Comparison of ENCODE assay signal across 8 cellular contexts in the genomic region with DNA sequence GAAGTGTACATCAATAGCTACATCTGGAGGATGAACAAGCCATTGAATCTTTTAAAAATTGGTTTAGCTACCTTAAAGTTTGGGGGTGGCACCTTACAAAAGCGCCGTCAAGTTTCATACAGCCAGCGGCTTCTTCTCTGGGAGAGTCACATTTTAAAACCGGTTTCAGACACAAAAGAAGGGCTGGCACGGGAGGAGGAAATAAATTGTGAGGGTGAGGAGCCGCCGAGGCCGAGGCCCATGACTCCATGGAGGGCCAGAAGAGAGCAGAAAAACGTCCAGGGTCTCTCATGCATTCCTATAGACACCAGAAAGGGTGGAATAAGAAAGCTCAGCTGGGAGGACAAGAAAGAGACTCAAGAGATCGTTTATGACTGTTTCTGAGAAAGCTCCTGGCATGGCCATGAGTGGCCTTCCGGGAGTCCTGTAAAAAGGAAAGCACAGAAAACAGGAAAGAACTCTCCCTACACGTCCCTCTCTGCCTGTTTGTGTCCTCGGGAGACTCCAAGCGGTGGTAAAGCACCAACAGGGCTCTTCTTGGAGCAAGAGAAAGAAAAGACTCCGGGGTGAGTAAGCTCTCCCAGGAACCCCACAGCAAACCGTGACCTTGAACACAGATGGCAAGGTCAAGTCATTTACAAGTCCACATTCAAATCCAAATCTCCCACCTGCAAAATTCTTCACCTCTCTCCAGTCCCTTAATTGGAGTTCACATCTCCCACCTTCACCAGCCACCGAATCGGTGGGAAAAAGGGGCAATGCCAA. TPM values are rescaled to one million over a fixed set of nuclear protein-coding genes. Genes with fewer than 3 reads are reported as not detected.
A peak's percentile ranks its signal among the peaks of the same experiment; 100 is the strongest.
DNase-seq lines count a peak whose midpoint lies in the region; ATAC-seq and TF ChIP-seq lines count a peak whose summit lies in the region.

No MANE protein-coding gene starts in this region.

- peaks cover 28 to 49% (median 46%) of the 10 kb centered on the region in 3 donors for H3K4me1 Mint-ChIP-seq in IgD-negative memory B cell
- peaks cover 40% of the 10 kb centered on the region for H3K4me1 Mint-ChIP-seq in activated T-helper 2 cell treated with anti-CD3 and anti-CD28 coated beads, Interferon-gamma antibody, Interleukin-2, Interleukin-4, amounts not matched to agents 10 μg/mL and 5 μg/mL and 100 μg/mL, durations not matched to agents 14 hours and 24 hours and 36 hours (ENCODE audit: low read depth)

- H2AFZ ChIP-seq in neuron (ENCODE audit: low read depth, low read length): no peak overlapping the region

- H3K27ac ChIP-seq in gastroesophageal sphincter: peak overlapping the region; percentile 15 to 97 (median 96)

- H3K27ac Mint-ChIP-seq in IgD-negative memory B cell: peak overlapping the region; percentile 84 to 98 (median 89)
- H3K27ac Mint-ChIP-seq in activated T-helper 2 cell treated with anti-CD3 and anti-CD28 coated beads, Interferon-gamma antibody, Interleukin-2, Interleukin-4, amounts not matched to agents 10 μg/mL and 5 μg/mL and 100 μg/mL, durations not matched to agents 14 hours and 24 hours and 36 hours: peak overlapping the region; percentile 86

- no peaks in the 10 kb centered on the region for H3K9me3 Mint-ChIP-seq in IgD-negative memory B cell
- H3K9me3 Mint-ChIP-seq in activated T-helper 2 cell treated with anti-CD3 and anti-CD28 coated beads, Interferon-gamma antibody, Interleukin-2, Interleukin-4, amounts not matched to agents 10 μg/mL and 5 μg/mL and 100 μg/mL, durations not matched to agents 14 hours and 24 hours and 36 hours: no peaks in the 10 kb centered on the region

- H3K4me1 ChIP-seq in gastroesophageal sphincter: peaks cover 0 to 77% (median 28%) of the 10 kb centered on the region in 3 donors
- peaks cover 34% of the 10 kb centered on the region for H3K4me1 ChIP-seq in neuron (ENCODE audit: insufficient read depth, low read length)

- 20 to 22% methylated on average over 13 to 16 of the region's 18 CpGs for WGBS in gastroesophageal sphincter (ENCODE audit: low coverage in 1 of 2), 2 donors

- TF ChIP-seq CTCF in gastroesophageal sphincter (IDR thresholded peaks at IDR 0.05): peak in 2 of 4 experiments; percentile 37 to 54

- ATAC-seq in gastroesophageal sphincter (no peak), esophagus mucosa (no peak), HG03135 (IDR thresholded peaks at IDR 0.05; ENCODE audit: unreplicated experiment) (no peak)

- intact Hi-C loops in activated T-helper 2 cell treated with anti-CD3 and anti-CD28 coated beads, Interferon-gamma antibody, Interleukin-2, Interleukin-4, amounts not matched to agents 10 μg/mL and 5 μg/mL and 100 μg/mL, durations not matched to agents 14 hours and 24 hours and 36 hours (cut with micrococcal nuclease): loop anchor here (1.0 to 5.0 kb wide), 2 partner anchors 12 to 165 kb away; partner anchors contain the start of genes MMS19 and UBTD1

- TF ChIP-seq EP300 in gastroesophageal sphincter (IDR thresholded peaks at IDR 0.05): no peak

- no peaks in the 10 kb centered on the region for H3K27me3 Mint-ChIP-seq in IgD-negative memory B cell
- H3K27me3 Mint-ChIP-seq in activated T-helper 2 cell treated with anti-CD3 and anti-CD28 coated beads, Interferon-gamma antibody, Interleukin-2, Interleukin-4, amounts not matched to agents 10 μg/mL and 5 μg/mL and 100 μg/mL, durations not matched to agents 14 hours and 24 hours and 36 hours (ENCODE audit: low read depth): peaks cover 18% of the 10 kb centered on the region

- H3K4me3 ChIP-seq in gastroesophageal sphincter (peak overlapping the region; percentile 63 to 89), neuron (ENCODE audit: low read length) (peak overlapping the region; percentile 78)

- H3K27me3 ChIP-seq in gastroesophageal sphincter (no peaks in the 10 kb centered on the region), neuron (ENCODE audit: insufficient read depth, low read length) (no peaks in the 10 kb centered on the region)

- H3K9me3 ChIP-seq in gastroesophageal sphincter (no peaks in the 10 kb centered on the region), neuron (ENCODE audit: low read length) (no peaks in the 10 kb centered on the region)

- peak overlapping the region; percentile 90 to 97 (median 96) for H3K4me3 Mint-ChIP-seq in IgD-negative memory B cell
- H3K4me3 Mint-ChIP-seq in activated T-helper 2 cell treated with anti-CD3 and anti-CD28 coated beads, Interferon-gamma antibody, Interleukin-2, Interleukin-4, amounts not matched to agents 10 μg/mL and 5 μg/mL and 100 μg/mL, durations not matched to agents 14 hours and 24 hours and 36 hours (ENCODE audit: low read depth): peak overlapping the region; percentile 85

- TF ChIP-seq POLR2A in gastroesophageal sphincter (IDR thresholded peaks at IDR 0.05): no peak

- DNase-seq in DMS153 (lab: John Stamatoyannopoulos, UW): peak; percentile 47
- no peak for DNase-seq in activated T-helper 2 cell treated with anti-CD3 and anti-CD28 coated beads, Interferon-gamma antibody, Interleukin-2, Interleukin-4, amounts not matched to agents 10 μg/mL and 5 μg/mL and 100 μg/mL, durations not matched to agents 14 hours and 24 hours and 36 hours (ENCODE audit: low spot score)
- DNase-seq in NCI-H345 treated with DMSO at 0.1 percent for 48 hours (lab: John Stamatoyannopoulos, UW; ENCODE audit: unreplicated experiment): no peak

- peaks cover 3% of the 10 kb centered on the region for H3K36me3 Mint-ChIP-seq in IgD-negative memory B cell
- peaks cover 30% of the 10 kb centered on the region for H3K36me3 Mint-ChIP-seq in activated T-helper 2 cell treated with anti-CD3 and anti-CD28 coated beads, Interferon-gamma antibody, Interleukin-2, Interleukin-4, amounts not matched to agents 10 μg/mL and 5 μg/mL and 100 μg/mL, durations not matched to agents 14 hours and 24 hours and 36 hours (ENCODE audit: low read depth)

- H3K36me3 ChIP-seq in gastroesophageal sphincter (peaks cover 0 to 20% of the 10 kb centered on the region in 2 donors), neuron (ENCODE audit: insufficient read depth, low read length) (peaks cover 2% of the 10 kb centered on the region)

RNA-seq across cellular contexts. Expression of gene FRAT2, which starts 1.8 kb away (rescaled TPM):
- polyA plus RNA-seq in IgD-negative memory B cell: 7.3 TPM
- total RNA-seq in activated T-helper 2 cell treated with anti-CD3 and anti-CD28 coated beads, Interferon-gamma antibody, Interleukin-2, Interleukin-4, amounts not matched to agents 10 μg/mL and 5 μg/mL and 100 μg/mL, durations not matched to agents 14 hours and 24 hours and 36 hours: 10.4 and 10.6 TPM in 2 replicates
- total RNA-seq in gastroesophageal sphincter: 10 to 100 TPM; 10.8 to 20.9 (median 12.5) TPM
- 8.4 TPM for total RNA-seq in esophagus mucosa

RNA-seq across cellular contexts. Expression of gene FRAT1, which starts 13.7 kb away (rescaled TPM):
- 6.2 TPM for polyA plus RNA-seq in IgD-negative memory B cell
- 2.9 and 3.4 TPM in 2 replicates for total RNA-seq in activated T-helper 2 cell treated with anti-CD3 and anti-CD28 coated beads, Interferon-gamma antibody, Interleukin-2, Interleukin-4, amounts not matched to agents 10 μg/mL and 5 μg/mL and 100 μg/mL, durations not matched to agents 14 hours and 24 hours and 36 hours
- total RNA-seq in gastroesophageal sphincter (1 to 10 TPM; 5.1 to 8.0 (median 5.5) TPM), esophagus mucosa (1.6 TPM)

RNA-seq across cellular contexts. Expression of gene ARHGAP19, which starts 40.3 kb away (rescaled TPM):
- polyA plus RNA-seq in IgD-negative memory B cell: 7.3 TPM
- 25.3 and 29.9 TPM in 2 replicates for total RNA-seq in activated T-helper 2 cell treated with anti-CD3 and anti-CD28 coated beads, Interferon-gamma antibody, Interleukin-2, Interleukin-4, amounts not matched to agents 10 μg/mL and 5 μg/mL and 100 μg/mL, durations not matched to agents 14 hours and 24 hours and 36 hours
- 1 to 10 TPM; 3.2 to 6.7 (median 5.0) TPM for total RNA-seq in gastroesophageal sphincter
- 10.1 TPM for total RNA-seq in esophagus mucosa
